In genomic region chr1:74468982-74469603, GRCh38 we compare ENCODE assay signal across 9 cellular contexts. TPM values are rescaled to one million over a fixed set of nuclear protein-coding genes. Genes with fewer than 3 reads are reported as not detected.
DNase-seq lines count a peak whose midpoint lies in the region; ATAC-seq, FAIRE-seq and TF ChIP-seq lines count a peak whose summit lies in the region.
"Had no signal": no experiment of that assay in that cellular context is flagged by ENCODE, and none has a peak within 500 bp of the region (broad histone marks: within the 10 kb centered on the region; RNA-seq: fewer than 3 reads in every experiment).

No MANE protein-coding gene starts in this region.

- no peak overlapping the region for H2AFZ ChIP-seq in hepatocyte

- TF ChIP-seq POLR2A in adrenal gland (IDR thresholded peaks at IDR 0.05) = no peak

- H3K27me3 ChIP-seq in adrenal gland (no peaks in the 10 kb centered on the region), hepatocyte (no peaks in the 10 kb centered on the region)

- H3K27ac ChIP-seq in adrenal gland (no peak overlapping the region), hepatocyte (no peak overlapping the region)

- intact Hi-C loops in adrenal gland (cut with DNase I) = no loop called here

- 5 to 13% (median 9%) methylated on average over 2 of the region's 2 CpGs for WGBS in adrenal gland, 4 donors
- 5% methylated on average over 2 of the region's 2 CpGs for WGBS in hepatocyte (ENCODE audit: low lambda C conversion rate, missing lambda C conversion rate)

- H3K9me3 ChIP-seq in adrenal gland (replicated peaks in 1 of 3) (no peaks in the 10 kb centered on the region), hepatocyte (ENCODE audit: low read depth) (no peaks in the 10 kb centered on the region)

- no peaks in the 10 kb centered on the region for H4K20me1 ChIP-seq in hepatocyte (ENCODE audit: insufficient read depth, poor library complexity, severe bottlenecking)

- TF ChIP-seq CTCF in AG09309 (IDR thresholded peaks at IDR 0.05; ENCODE audit: control insufficient read depth, insufficient read depth, low read depth, low read length, missing control alignments) = peak; percentile 54
- peak; percentile 30 to 63 (median 47) for TF ChIP-seq CTCF in adrenal gland (IDR thresholded peaks at IDR 0.05)
- peak; percentile 76 for TF ChIP-seq CTCF in hepatocyte (IDR thresholded peaks at IDR 0.05; ENCODE audit: poor library complexity)

- H3K9me2 ChIP-seq in hepatocyte (replicated peaks; ENCODE audit: insufficient read depth) = no peaks in the 10 kb centered on the region

- no peaks in the 10 kb centered on the region for H3K36me3 Mint-ChIP-seq in activated T-cell treated with anti-CD3 and anti-CD28 coated beads, Interleukin-2, amount 50 U/mL, for 4 hours (ENCODE audit: insufficient read depth)

- no peaks in the 10 kb centered on the region for H3K4me1 ChIP-seq in adrenal gland (replicated peaks in 1 of 2)
- no peaks in the 10 kb centered on the region for H3K4me1 ChIP-seq in hepatocyte (ENCODE audit: insufficient read depth)

- H3K4me3 ChIP-seq in AG09309 (ENCODE audit: control insufficient read depth, low read depth, low read length) = no peak overlapping the region
- no peak overlapping the region for H3K4me3 ChIP-seq in adrenal gland
- no peak overlapping the region for H3K4me3 ChIP-seq in hepatocyte

- FAIRE-seq in urothelium cell line (lab: Jason Lieb, UNC) = no peak
- FAIRE-seq: colon had no signal

- H3K4me3 Mint-ChIP-seq in activated T-cell treated with anti-CD3 and anti-CD28 coated beads, Interleukin-2, amount 50 U/mL, for 4 hours = no peak overlapping the region

- DNase-seq in AG09309 (ENCODE audit: low read depth) = peak; percentile 13
- peak; percentile 73 for DNase-seq in NCI-H1694 treated with DMSO at 0.1 percent for 48 hours (lab: John Stamatoyannopoulos, UW)
- DNase-seq in adrenal gland = no peak
- peak; percentile 62 for DNase-seq in hepatocyte (ENCODE audit: low spot score)
- peak; percentile 21 for DNase-seq in urothelium cell line (ENCODE audit: low spot score)
- no peak for DNase-seq in activated T-cell treated with anti-CD3 and anti-CD28 coated beads, Interleukin-2, amount 50 U/mL, for 4 hours
- DNase-seq in activated CD8-positive, alpha-beta memory T cell treated with anti-CD3 and anti-CD28 coated beads, Interleukin-2, amount 50 U/mL, for 4 hours = no peak

- ATAC-seq in GM21360 (IDR thresholded peaks at IDR 0.05; ENCODE audit: unreplicated experiment) = peak; percentile 67
- no peak for ATAC-seq in activated T-cell treated with anti-CD3 and anti-CD28 coated beads, Interleukin-2, amount 50 U/mL, for 4 hours

- no peak overlapping the region for H3K4me2 ChIP-seq in hepatocyte

- no peaks in the 10 kb centered on the region for H3K36me3 ChIP-seq in adrenal gland (replicated peaks in 1 of 2)
- no peaks in the 10 kb centered on the region for H3K36me3 ChIP-seq in hepatocyte (replicated peaks; ENCODE audit: insufficient read depth, low read depth)

- no peaks in the 10 kb centered on the region for H3K9me3 Mint-ChIP-seq in activated T-cell treated with anti-CD3 and anti-CD28 coated beads, Interleukin-2, amount 50 U/mL, for 4 hours

- H3K4me1 Mint-ChIP-seq in activated T-cell treated with anti-CD3 and anti-CD28 coated beads, Interleukin-2, amount 50 U/mL, for 4 hours (ENCODE audit: low read depth) = no peaks in the 10 kb centered on the region

- H3K79me2 ChIP-seq in hepatocyte = no peaks in the 10 kb centered on the region

- H3K27me3 Mint-ChIP-seq in activated T-cell treated with anti-CD3 and anti-CD28 coated beads, Interleukin-2, amount 50 U/mL, for 4 hours (ENCODE audit: low read depth) = no peaks in the 10 kb centered on the region

RNA-seq across cellular contexts. Expression of gene LRRC53, which starts 43.3 kb away (rescaled TPM):
- total RNA-seq in adrenal gland = not detected
- polyA plus RNA-seq in adrenal gland = not detected
- not detected in 2 replicates for total RNA-seq in hepatocyte
- polyA plus RNA-seq in hepatocyte = not detected in 2 replicates
- total RNA-seq in activated T-cell treated with anti-CD3 and anti-CD28 coated beads, Interleukin-2, amount 50 U/mL, for 4 hours = not detected

Comparison
In these comparisons a context has a peak if more than half of its experiments do, and no peak if none do; other contexts are left out.
1. DNase-seq: peak in AG09309 (single experiment), NCI-H1694 treated with DMSO at 0.1 percent for 48 hours (single experiment), hepatocyte (single experiment) and urothelium cell line (single experiment); none in adrenal gland (0 of 7), activated T-cell treated with anti-CD3 and anti-CD28 coated beads, Interleukin-2, amount 50 U/mL, for 4 hours (single experiment) and activated CD8-positive, alpha-beta memory T cell treated with anti-CD3 and anti-CD28 coated beads, Interleukin-2, amount 50 U/mL, for 4 hours (single experiment).
2. Peak in every context shown above with its lines, with median percentiles within 50 percentile points of each other: CTCF ChIP-seq.